In genomic region chr3:172110127-172110779, GRCh38 we compare ENCODE assay signal across 13 cellular contexts.
DNase-seq lines count a peak whose midpoint lies in the region; ATAC-seq and TF ChIP-seq lines count a peak whose summit lies in the region.
"Had no signal": no experiment of that assay in that cellular context is flagged by ENCODE, and none has a peak within 500 bp of the region (broad histone marks: within the 10 kb centered on the region; RNA-seq: fewer than 3 reads in every experiment).

No MANE protein-coding gene starts in this region.

- no peak overlapping the region for H3K4me3 Mint-ChIP-seq in activated CD4-positive, alpha-beta T cell treated with anti-CD3 and anti-CD28 coated beads, Interleukin-2, amount 10 ng/mL, durations not matched to agents 24 days and 14 days
- no peak overlapping the region for H3K4me3 Mint-ChIP-seq in dendritic cell treated with granulocyte-macrophage colony-stimulating factor and Interleukin-4, amounts not matched to agents 40 ng/mL and 50 ng/mL, for 4 days
- H3K4me3 Mint-ChIP-seq in neural progenitor cell = no peak overlapping the region
- H3K4me3 Mint-ChIP-seq: H9 had no signal

- intact Hi-C loops in activated CD4-positive, alpha-beta T cell treated with anti-CD3 and anti-CD28 coated beads, Interleukin-2, amount 10 ng/mL, durations not matched to agents 24 days and 14 days (cut with micrococcal nuclease) = no loop called here
- intact Hi-C loops in dendritic cell treated with granulocyte-macrophage colony-stimulating factor and Interleukin-4, amounts not matched to agents 40 ng/mL and 50 ng/mL, for 4 days (cut with micrococcal nuclease) = no loop called here

- peaks cover 5% of the 10 kb centered on the region for H3K27me3 Mint-ChIP-seq in activated CD4-positive, alpha-beta T cell treated with anti-CD3 and anti-CD28 coated beads, Interleukin-2, amount 10 ng/mL, durations not matched to agents 24 days and 14 days
- H3K27me3 Mint-ChIP-seq in dendritic cell treated with granulocyte-macrophage colony-stimulating factor and Interleukin-4, amounts not matched to agents 40 ng/mL and 50 ng/mL, for 4 days = no peaks in the 10 kb centered on the region
- H3K27me3 Mint-ChIP-seq in neural progenitor cell (ENCODE audit: insufficient read depth, low read depth) = no peaks in the 10 kb centered on the region

- DNase-seq in activated CD4-positive, alpha-beta T cell treated with anti-CD3 and anti-CD28 coated beads, Interleukin-2, amount 10 ng/mL, durations not matched to agents 24 days and 14 days = peak; percentile 48
- no peak for DNase-seq in activated CD4-positive, alpha-beta T cell treated with anti-CD3 and anti-CD28 coated beads for 4 hours
- no peak for DNase-seq in neural progenitor cell (ENCODE audit: low spot score)
- no peak for DNase-seq in GM19240 (ENCODE audit: insufficient read length, low spot score)
- DNase-seq: DMS79, GOT3, H9 had no signal

- H3K27me3 ChIP-seq in KMS-11 (ENCODE audit: insufficient read depth, low read depth) (no peaks in the 10 kb centered on the region), neural progenitor cell (no peaks in the 10 kb centered on the region)

- H2AFZ ChIP-seq in KMS-11 (ENCODE audit: low read depth) = no peak overlapping the region
- no peak overlapping the region for H2AFZ ChIP-seq in neural progenitor cell (replicated peaks)

- no peaks in the 10 kb centered on the region for H4K20me1 ChIP-seq in KMS-11 (ENCODE audit: insufficient read depth)
- peaks cover 12% of the 10 kb centered on the region for H4K20me1 ChIP-seq in neural progenitor cell (ENCODE audit: low read depth)

- H3K4me1 ChIP-seq in KMS-11 (ENCODE audit: low read depth, poor library complexity, severe bottlenecking) (peaks cover 63% of the 10 kb centered on the region), neural progenitor cell (peaks cover 9% of the 10 kb centered on the region)

- H3K4me3 ChIP-seq in KMS-11 (IDR thresholded peaks at IDR 0.05; ENCODE audit: insufficient read depth, low read depth, low read length) (no peak overlapping the region), neural progenitor cell (no peak overlapping the region)
- H3K4me3 ChIP-seq: GM12878 had no signal

- TF ChIP-seq CTCF in KMS-11 (conservative IDR thresholded peaks at IDR 0.05; ENCODE audit: low read depth, low read length) (no peak), neural progenitor cell (IDR thresholded peaks at IDR 0.05) (no peak)

- H3K36me3 Mint-ChIP-seq in activated CD4-positive, alpha-beta T cell treated with anti-CD3 and anti-CD28 coated beads, Interleukin-2, amount 10 ng/mL, durations not matched to agents 24 days and 14 days (ENCODE audit: low read depth) = peaks cover 29% of the 10 kb centered on the region
- peaks cover 45% of the 10 kb centered on the region for H3K36me3 Mint-ChIP-seq in dendritic cell treated with granulocyte-macrophage colony-stimulating factor and Interleukin-4, amounts not matched to agents 40 ng/mL and 50 ng/mL, for 4 days (ENCODE audit: low read depth)
- H3K36me3 Mint-ChIP-seq in neural progenitor cell = peaks cover 55% of the 10 kb centered on the region

- H3K79me2 ChIP-seq in KMS-11 (ENCODE audit: insufficient read depth, low read depth) (peaks cover 90% of the 10 kb centered on the region), neural progenitor cell (ENCODE audit: low read depth) (peaks cover 75% of the 10 kb centered on the region)

- no peaks in the 10 kb centered on the region for H3K9me3 Mint-ChIP-seq in activated CD4-positive, alpha-beta T cell treated with anti-CD3 and anti-CD28 coated beads, Interleukin-2, amount 10 ng/mL, durations not matched to agents 24 days and 14 days
- H3K9me3 Mint-ChIP-seq in dendritic cell treated with granulocyte-macrophage colony-stimulating factor and Interleukin-4, amounts not matched to agents 40 ng/mL and 50 ng/mL, for 4 days = no peaks in the 10 kb centered on the region
- peaks cover 6% of the 10 kb centered on the region for H3K9me3 Mint-ChIP-seq in neural progenitor cell
- H3K9me3 Mint-ChIP-seq: H9 had no signal

- H3K36me3 ChIP-seq in KMS-11 (ENCODE audit: insufficient read depth) = 0 out of 2 replicates have a peak, but pooled peaks cover 7% of the 10 kb centered on the region
- no peaks in the 10 kb centered on the region for H3K36me3 ChIP-seq in neural progenitor cell

- H3K27ac ChIP-seq in KMS-11 (no peak overlapping the region), neural progenitor cell (no peak overlapping the region)
- H3K27ac ChIP-seq: 22Rv1 had no signal

- no peaks in the 10 kb centered on the region for H3K9me3 ChIP-seq in neural progenitor cell (ENCODE audit: low read depth)

- ATAC-seq in HG03520 (IDR thresholded peaks at IDR 0.05; ENCODE audit: unreplicated experiment) = no peak
- no peak for ATAC-seq in HG02970 (IDR thresholded peaks at IDR 0.05; ENCODE audit: low FRiP score, unreplicated experiment)
- ATAC-seq: GM12878 had no signal

- no peak overlapping the region for H3K27ac Mint-ChIP-seq in activated CD4-positive, alpha-beta T cell treated with anti-CD3 and anti-CD28 coated beads, Interleukin-2, amount 10 ng/mL, durations not matched to agents 24 days and 14 days
- H3K27ac Mint-ChIP-seq in dendritic cell treated with granulocyte-macrophage colony-stimulating factor and Interleukin-4, amounts not matched to agents 40 ng/mL and 50 ng/mL, for 4 days = peak overlapping the region; percentile 42
- H3K27ac Mint-ChIP-seq in neural progenitor cell = peak overlapping the region; percentile 9
- H3K27ac Mint-ChIP-seq: H9 had no signal

- H3K9ac ChIP-seq in KMS-11 = no peak overlapping the region
- no peak overlapping the region for H3K9ac ChIP-seq in neural progenitor cell

- no peaks in the 10 kb centered on the region for H3F3A ChIP-seq in neural progenitor cell (ENCODE audit: low read depth)

- H3K4me1 Mint-ChIP-seq in activated CD4-positive, alpha-beta T cell treated with anti-CD3 and anti-CD28 coated beads, Interleukin-2, amount 10 ng/mL, durations not matched to agents 24 days and 14 days = peaks cover 59% of the 10 kb centered on the region
- peaks cover 66% of the 10 kb centered on the region for H3K4me1 Mint-ChIP-seq in dendritic cell treated with granulocyte-macrophage colony-stimulating factor and Interleukin-4, amounts not matched to agents 40 ng/mL and 50 ng/mL, for 4 days (ENCODE audit: low read depth)
- H3K4me1 Mint-ChIP-seq in neural progenitor cell = peaks cover 38% of the 10 kb centered on the region

- H3K4me2 ChIP-seq in KMS-11 (peak overlapping the region; percentile 15; the same call in 1 of the 2 replicates), neural progenitor cell (no peak overlapping the region)
